ENCODE assay signal across 2 cellular contexts in genomic region chr14:51703787-51704186, GRCh38.
TF ChIP-seq lines count a peak whose summit lies in the region.

No MANE protein-coding gene starts in this region.

TF ChIP-seq in HepG2, 621 proteins besides CTCF, POLR2A, EP300 and RAD21:
- peak; percentile 82 to 92 for TF ChIP-seq MAFK (conservative IDR thresholded peaks at IDR 0.05 in 1 of 2, IDR thresholded peaks at IDR 0.05 in 1 of 2; ENCODE audit: low read length in 2 of 2)
- no peak for TF ChIP-seq NPAS2 (CRISPR knock-in tag; IDR thresholded peaks at IDR 0.05; ENCODE audit: borderline replicate concordance)
- TF ChIP-seq SRY (CRISPR knock-in tag; IDR thresholded peaks at IDR 0.05), result no peak
- TF ChIP-seq SAFB2 (CRISPR knock-in tag; IDR thresholded peaks at IDR 0.05; ENCODE audit: borderline replicate concordance, low read depth), result no peak
- TF ChIP-seq MAFF (IDR thresholded peaks at IDR 0.05; ENCODE audit: low read depth, low read length), result peak; percentile 92

TF ChIP-seq in endothelial cell of umbilical vein, 7 proteins besides CTCF, POLR2A, EP300 and RAD21:
- no peak for TF ChIP-seq EZH2 (IDR thresholded peaks at IDR 0.05; ENCODE audit: borderline replicate concordance, low read depth, low read length, severe bottlenecking)
- no peak for TF ChIP-seq MYC (IDR thresholded peaks at IDR 0.05; ENCODE audit: low read depth, low read length)
- TF ChIP-seq GATA2 (IDR thresholded peaks at IDR 0.05; ENCODE audit: insufficient read depth, insufficient read length, low read depth, low read length), result no peak
- TF ChIP-seq JUN (IDR thresholded peaks at IDR 0.05; ENCODE audit: borderline replicate concordance, insufficient read depth, insufficient read length, low read depth), result no peak
- no peak for TF ChIP-seq POLR2AphosphoS5 (IDR thresholded peaks at IDR 0.05; ENCODE audit: insufficient read depth, low read depth, low read length)
- no peak for TF ChIP-seq MAX (IDR thresholded peaks at IDR 0.05; ENCODE audit: insufficient read depth, insufficient read length)
